In the genomic region with DNA sequence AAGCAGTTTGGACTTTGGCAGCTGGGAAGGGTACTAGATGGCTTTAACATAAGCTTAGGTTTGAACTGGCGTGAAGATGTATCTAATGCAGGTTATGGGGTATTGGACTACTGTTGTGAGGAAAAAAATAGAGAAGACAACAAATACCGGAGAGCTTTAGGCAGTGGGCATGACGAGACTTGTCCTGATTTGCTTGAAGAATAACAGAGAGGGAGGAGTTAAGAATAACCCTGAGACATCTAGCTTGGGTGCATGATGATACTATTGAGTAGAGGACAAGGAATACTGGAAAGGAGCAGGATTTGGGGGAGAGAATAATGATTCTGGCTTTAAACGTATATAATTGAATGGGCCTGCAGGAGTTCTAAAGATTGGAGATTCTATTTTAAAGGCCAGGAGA, we compare ENCODE assay signal across 17 cellular contexts.
DNase-seq lines count a peak whose midpoint lies in the region; ATAC-seq and TF ChIP-seq lines count a peak whose summit lies in the region.
"Had no signal": no experiment of that assay in that cellular context is flagged by ENCODE, and none has a peak within 500 bp of the region (broad histone marks: within the 10 kb centered on the region; RNA-seq: fewer than 3 reads in every experiment).

No MANE protein-coding gene starts in this region.

- H3K4me3 Mint-ChIP-seq in MCF 10A (ENCODE audit: unreplicated experiment): no peak overlapping the region
- H3K4me3 Mint-ChIP-seq: CD14-positive monocyte; CD4-positive, alpha-beta memory T cell had no signal

- H3K27ac ChIP-seq in breast epithelium (no peak overlapping the region), RWPE1 (no peak overlapping the region), epithelial cell of prostate (no peak overlapping the region)
- H3K27ac ChIP-seq: BLaER1 had no signal

- no peaks in the 10 kb centered on the region for H3K27me3 ChIP-seq in breast epithelium
- H3K27me3 ChIP-seq: BLaER1 had no signal

- POLR2A ChIA-PET in MCF 10A (lab: Yijun Ruan, JAX): interaction anchor here (0.7 to 1.2 kb wide), 3 partner anchors 10 to 249 kb away, joined by 3 to 4 read pairs (median 3); a partner anchor contains a TSS
- POLR2A ChIA-PET in RWPE1 (lab: Yijun Ruan, JAX; ENCODE audit: low non-redundant PET): no interaction called here

- no TSS peak for BruUV-seq in MCF 10A (replicated peaks; lab: Mats Ljungman, UMichigan)

- H3K9me3 ChIP-seq in breast epithelium: no peaks in the 10 kb centered on the region
- H3K9me3 ChIP-seq: BLaER1 had no signal

- peak overlapping the region; percentile 2 for H3K27ac Mint-ChIP-seq in MCF 10A (ENCODE audit: low read depth, unreplicated experiment)
- H3K27ac Mint-ChIP-seq: CD14-positive monocyte; CD4-positive, alpha-beta memory T cell had no signal

- H3K36me3 Mint-ChIP-seq in MCF 10A (ENCODE audit: insufficient read depth, unreplicated experiment): no peaks in the 10 kb centered on the region
- H3K36me3 Mint-ChIP-seq: CD14-positive monocyte; CD4-positive, alpha-beta memory T cell had no signal

- ATAC-seq in HG03025 (IDR thresholded peaks at IDR 0.05; ENCODE audit: low FRiP score, unreplicated experiment): no peak
- ATAC-seq: HCT116 had no signal

- H3K4me1 ChIP-seq in breast epithelium: no peaks in the 10 kb centered on the region
- H3K4me1 ChIP-seq: BLaER1 had no signal

- TF ChIP-seq CTCF in MCF 10A (IDR thresholded peaks at IDR 0.05; ENCODE audit: unreplicated experiment): no peak
- no peak for TF ChIP-seq CTCF in breast epithelium (IDR thresholded peaks at IDR 0.05)
- TF ChIP-seq CTCF in RWPE1 (conservative IDR thresholded peaks at IDR 0.05; ENCODE audit: low read depth): no peak

- H3K4me1 Mint-ChIP-seq in MCF 10A (ENCODE audit: insufficient read depth, unreplicated experiment): peaks cover 18% of the 10 kb centered on the region
- H3K4me1 Mint-ChIP-seq: CD14-positive monocyte; CD4-positive, alpha-beta memory T cell had no signal

- TF ChIP-seq POLR2A in breast epithelium (IDR thresholded peaks at IDR 0.05): no peak

- H3K27me3 Mint-ChIP-seq in MCF 10A (ENCODE audit: insufficient read depth, unreplicated experiment): no peaks in the 10 kb centered on the region

- CTCF ChIA-PET in MCF 10A (lab: Yijun Ruan, JAX) (interaction anchor here (1.1 kb wide), 1 partner anchor 18 kb away, joined by 4 read pairs; no protein-coding TSS in a partner anchor), RWPE1 (lab: Yijun Ruan, JAX) (no interaction called here)

- H3K9me3 Mint-ChIP-seq in MCF 10A (ENCODE audit: unreplicated experiment): no peaks in the 10 kb centered on the region

- intact Hi-C loops in MCF 10A (cut with micrococcal nuclease): no loop called here
- intact Hi-C loops in breast epithelium (cut with DNase I; ENCODE audit: low total_unique reads): no loop called here
- intact Hi-C loops in head of caudate nucleus (cut with DNase I): no loop called here

- DNase-seq in MCF 10A (ENCODE audit: unreplicated experiment) (peak; percentile 40), breast epithelium (ENCODE audit: low spot score in 2 of 2) (no peak), RWPE1 (ENCODE audit: low spot score) (peak; percentile 3), epithelial cell of prostate (ENCODE audit: low read depth, low spot score) (peak; percentile 14), head of caudate nucleus (no peak), NCI-H446 (lab: John Stamatoyannopoulos, UW) (no peak)
- DNase-seq in activated CD4-positive, alpha-beta T cell treated with anti-CD3 and anti-CD28 coated beads, Interleukin-2, amount 50 U/mL, for 48 hours: no peak
- DNase-seq: 8988T; CD4-positive, alpha-beta memory T cell; DMS79 treated with DMSO at 0.1 percent for 48 hours; GF-D8; GOT3; H7 had no signal

- H3K36me3 ChIP-seq in breast epithelium: no peaks in the 10 kb centered on the region
- H3K36me3 ChIP-seq: BLaER1 had no signal

- no peak overlapping the region for H3K4me3 ChIP-seq in breast epithelium
- H3K4me3 ChIP-seq: BLaER1 had no signal

Comparison
In these comparisons a context has a peak if more than half of its experiments do, and no peak if none do; other contexts are left out.
1. DNase-seq: peak in MCF 10A (single experiment), RWPE1 (single experiment) and epithelial cell of prostate (single experiment); none in breast epithelium (0 of 2), activated CD4-positive, alpha-beta T cell treated with anti-CD3 and anti-CD28 coated beads, Interleukin-2, amount 50 U/mL, for 48 hours (0 of 2), head of caudate nucleus (0 of 42) and NCI-H446 (0 of 2).